Comparison of ENCODE assay signal across 8 cellular contexts in the genomic region with DNA sequence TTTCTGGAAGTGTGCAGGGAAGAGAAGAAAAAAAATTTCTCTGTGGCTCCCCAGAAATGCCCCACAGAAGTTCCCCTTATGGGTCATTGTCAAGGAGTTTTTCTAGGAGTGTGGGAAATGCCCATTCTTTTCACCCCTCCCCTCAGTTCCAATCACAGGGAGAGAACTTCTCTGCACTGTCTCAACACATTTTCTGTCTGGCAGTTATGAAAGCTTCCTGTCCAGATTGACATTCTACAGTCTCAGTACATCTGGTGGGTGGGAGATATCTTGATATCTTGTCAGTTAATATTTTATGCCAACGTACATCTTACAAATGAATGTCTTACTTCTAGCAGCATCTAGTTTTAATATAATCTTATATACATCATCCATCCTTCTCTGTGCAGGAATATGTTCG.
"Had no signal": no experiment of that assay in that cellular context is flagged by ENCODE, and none has a peak within 500 bp of the region (broad histone marks: within the 10 kb centered on the region; RNA-seq: fewer than 3 reads in every experiment).

No MANE protein-coding gene starts in this region.

- H3K4me3 ChIP-seq: GM23248, HAP-1 had no signal

- H3K27ac ChIP-seq: GM23248, HL-60 had no signal

- ATAC-seq: HCT116, HepG2 had no signal

- DNase-seq: GM23248, GOT3, H7, HFFc6 had no signal

- H3K4me1 ChIP-seq: HAP-1 had no signal

- H3K9me3 ChIP-seq: HAP-1 had no signal

- H3K36me3 ChIP-seq: HAP-1 had no signal
